1 cellular context compared by ENCODE assay signal in genomic region chr12:65194949-65195348, GRCh38.
TF ChIP-seq lines count a peak whose summit lies in the region.

No MANE protein-coding gene starts in this region.

TF ChIP-seq in WTC11, 78 proteins besides CTCF, POLR2A, EP300 and RAD21 (continued from another document):
- TF ChIP-seq, protein P1, sequence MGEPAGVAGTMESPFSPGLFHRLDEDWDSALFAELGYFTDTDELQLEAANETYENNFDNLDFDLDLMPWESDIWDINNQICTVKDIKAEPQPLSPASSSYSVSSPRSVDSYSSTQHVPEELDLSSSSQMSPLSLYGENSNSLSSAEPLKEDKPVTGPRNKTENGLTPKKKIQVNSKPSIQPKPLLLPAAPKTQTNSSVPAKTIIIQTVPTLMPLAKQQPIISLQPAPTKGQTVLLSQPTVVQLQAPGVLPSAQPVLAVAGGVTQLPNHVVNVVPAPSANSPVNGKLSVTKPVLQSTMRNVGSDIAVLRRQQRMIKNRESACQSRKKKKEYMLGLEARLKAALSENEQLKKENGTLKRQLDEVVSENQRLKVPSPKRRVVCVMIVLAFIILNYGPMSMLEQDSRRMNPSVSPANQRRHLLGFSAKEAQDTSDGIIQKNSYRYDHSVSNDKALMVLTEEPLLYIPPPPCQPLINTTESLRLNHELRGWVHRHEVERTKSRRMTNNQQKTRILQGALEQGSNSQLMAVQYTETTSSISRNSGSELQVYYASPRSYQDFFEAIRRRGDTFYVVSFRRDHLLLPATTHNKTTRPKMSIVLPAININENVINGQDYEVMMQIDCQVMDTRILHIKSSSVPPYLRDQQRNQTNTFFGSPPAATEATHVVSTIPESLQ (CRISPR knock-in tag; IDR thresholded peaks at IDR 0.05) = no peak
- TF ChIP-seq ELF4 (CRISPR knock-in tag; IDR thresholded peaks at IDR 0.05; ENCODE audit: low read depth) (no peak), NFATC4 (CRISPR knock-in tag; IDR thresholded peaks at IDR 0.05) (no peak), ETV6 (CRISPR knock-in tag; IDR thresholded peaks at IDR 0.05) (no peak), ZNF423 (CRISPR knock-in tag; IDR thresholded peaks at IDR 0.05) (no peak), HMGXB4 (CRISPR knock-in tag; IDR thresholded peaks at IDR 0.05) (no peak), ZNF263 (CRISPR knock-in tag; IDR thresholded peaks at IDR 0.05; ENCODE audit: low read depth) (no peak), TEAD1 (CRISPR knock-in tag; IDR thresholded peaks at IDR 0.05) (no peak), IRF2 (CRISPR knock-in tag; IDR thresholded peaks at IDR 0.05; ENCODE audit: borderline replicate concordance, low read depth) (no peak), NR3C1 (CRISPR knock-in tag; conservative IDR thresholded peaks at IDR 0.05; ENCODE audit: low read depth) (no peak), ZNF396 (CRISPR knock-in tag; IDR thresholded peaks at IDR 0.05; ENCODE audit: borderline replicate concordance) (no peak)
- TF ChIP-seq, protein P2, sequence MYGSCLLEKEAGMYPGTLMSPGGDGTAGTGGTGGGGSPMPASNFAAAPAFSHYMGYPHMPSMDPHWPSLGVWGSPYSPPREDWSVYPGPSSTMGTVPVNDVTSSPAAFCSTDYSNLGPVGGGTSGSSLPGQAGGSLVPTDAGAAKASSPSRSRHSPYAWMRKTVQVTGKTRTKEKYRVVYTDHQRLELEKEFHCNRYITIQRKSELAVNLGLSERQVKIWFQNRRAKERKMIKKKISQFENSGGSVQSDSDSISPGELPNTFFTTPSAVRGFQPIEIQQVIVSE (CRISPR knock-in tag; IDR thresholded peaks at IDR 0.05; ENCODE audit: borderline replicate concordance) = no peak
